11 cellular contexts compared by ENCODE assay signal in genomic region chr18:48943333-48943732, GRCh38. TPM values are rescaled to one million over a fixed set of nuclear protein-coding genes. Genes with fewer than 3 reads are reported as not detected.
DNase-seq lines count a peak whose midpoint lies in the region; ATAC-seq and TF ChIP-seq lines count a peak whose summit lies in the region.
"Had no signal": no experiment of that assay in that cellular context is flagged by ENCODE, and none has a peak within 500 bp of the region (broad histone marks: within the 10 kb centered on the region; RNA-seq: fewer than 3 reads in every experiment).

No MANE protein-coding gene starts in this region.

- H2AK5ac ChIP-seq in mesenchymal stem cell (ENCODE audit: low read length, severe bottlenecking) = peak overlapping the region; percentile 42

- no peaks in the 10 kb centered on the region for H3K79me1 ChIP-seq in mesenchymal stem cell (replicated peaks; ENCODE audit: low read length, poor library complexity, severe bottlenecking)

- H2AFZ ChIP-seq in mesenchymal stem cell (ENCODE audit: low read depth, low read length) = no peak overlapping the region

- in situ Hi-C loops in transverse colon (cut with MboI; ENCODE audit: low pct_ligation_motif_present in 1 of 4, low pct_unique_long_range_greater_than_20kb in 1 of 4, low sequenced_read_pairs in 3 of 4) = no loop called here

- DNase-seq in cardiac muscle cell (ENCODE audit: low read depth in 1 of 2, low spot score in 1 of 2) = no peak
- no peak for DNase-seq in left cardiac atrium
- no peak for DNase-seq in body of pancreas
- no peak for DNase-seq in mesenchymal stem cell
- no peak for DNase-seq in transverse colon
- DNase-seq in NK-92 treated with Interleukin-12 subunit alpha and Interleukin-12 subunit beta, amount 100 ng/mL, for 24 hours (lab: John Stamatoyannopoulos, UW) = no peak
- no peak for DNase-seq in SK-N-DZ (ENCODE audit: low spot score)
- DNase-seq: amygdala, DMS153, NCI-H1105 treated with DMSO at 0.1 percent for 48 hours had no signal

- peak overlapping the region; percentile 15 for H4K91ac ChIP-seq in mesenchymal stem cell (ENCODE audit: low read length)

- ATAC-seq in left cardiac atrium (no peak), body of pancreas (no peak), HG03457 (IDR thresholded peaks at IDR 0.05; ENCODE audit: unreplicated experiment) (no peak)

- no peak overlapping the region for H3K4me2 ChIP-seq in mesenchymal stem cell (ENCODE audit: low read length, poor library complexity, severe bottlenecking)

- H3K9me3 ChIP-seq in cardiac muscle cell (ENCODE audit: low read depth) = no peaks in the 10 kb centered on the region
- no peaks in the 10 kb centered on the region for H3K9me3 ChIP-seq in body of pancreas
- H3K9me3 ChIP-seq in mesenchymal stem cell (ENCODE audit: control insufficient read depth, low read length) = no peaks in the 10 kb centered on the region
- H3K9me3 ChIP-seq in transverse colon = no peaks in the 10 kb centered on the region

- no peak overlapping the region for H2BK12ac ChIP-seq in mesenchymal stem cell (ENCODE audit: low read length in 2 of 2)

- H3K4me1 ChIP-seq in cardiac muscle cell (ENCODE audit: low read depth) = peaks cover 92% of the 10 kb centered on the region
- peaks cover 95% of the 10 kb centered on the region for H3K4me1 ChIP-seq in body of pancreas
- H3K4me1 ChIP-seq in mesenchymal stem cell (ENCODE audit: control insufficient read depth, insufficient read depth, low read depth, low read length) = peaks cover 57% of the 10 kb centered on the region
- H3K4me1 ChIP-seq in transverse colon = peaks cover 73 to 100% (median 98%) of the 10 kb centered on the region in 4 donors

- H3K23ac ChIP-seq in mesenchymal stem cell (ENCODE audit: low read length in 2 of 2) = no peak overlapping the region

- peaks cover 22% of the 10 kb centered on the region for H3K36me3 ChIP-seq in cardiac muscle cell
- H3K36me3 ChIP-seq in body of pancreas (replicated peaks in 1 of 2; ENCODE audit: insufficient read depth in 1 of 2, low read depth in 2 of 2) = no peaks in the 10 kb centered on the region
- H3K36me3 ChIP-seq in mesenchymal stem cell (ENCODE audit: control insufficient read depth in 1 of 2, insufficient read depth in 2 of 2, low read depth in 1 of 2, low read length in 2 of 2) = peaks cover 37 to 80% of the 10 kb centered on the region in 2 experiments
- H3K36me3 ChIP-seq in transverse colon = no peaks in the 10 kb centered on the region

- intact Hi-C loops in left cardiac atrium (cut with DNase I) = loop anchor here (10.0 kb wide), 3 partner anchors 169 to 259 kb away; no protein-coding TSS in a partner anchor
- intact Hi-C loops in body of pancreas (cut with DNase I) = no loop called here
- intact Hi-C loops in transverse colon (cut with DNase I; ENCODE audit: low total_unique reads) = loop anchor here (10.0 kb wide), 1 partner anchor 159 kb away; no protein-coding TSS in a partner anchor

- H3K14ac ChIP-seq in mesenchymal stem cell (ENCODE audit: low read length in 2 of 2) = no peak overlapping the region

- peak overlapping the region; percentile 95 for H3K9ac ChIP-seq in mesenchymal stem cell (ENCODE audit: low read length)

- peak overlapping the region; percentile 41 to 51 for H3K18ac ChIP-seq in mesenchymal stem cell (ENCODE audit: low read depth in 1 of 2, low read length in 2 of 2)

- TF ChIP-seq EP300 in transverse colon (IDR thresholded peaks at IDR 0.05; ENCODE audit: low read depth) = no peak

- TF ChIP-seq CTCF in cardiac muscle cell (IDR thresholded peaks at IDR 0.05; ENCODE audit: low read depth, low read length) (no peak), body of pancreas (IDR thresholded peaks at IDR 0.05) (no peak), transverse colon (IDR thresholded peaks at IDR 0.05) (no peak)

- H3K27me3 ChIP-seq in cardiac muscle cell (no peaks in the 10 kb centered on the region), body of pancreas (no peaks in the 10 kb centered on the region), mesenchymal stem cell (ENCODE audit: control insufficient read depth in 1 of 2, insufficient read depth in 1 of 2, low read length in 2 of 2) (no peaks in the 10 kb centered on the region), transverse colon (no peaks in the 10 kb centered on the region)

- H3K27ac ChIP-seq in cardiac muscle cell (peak overlapping the region; percentile 96), body of pancreas (peak overlapping the region; percentile 60 to 78 (median 68)), mesenchymal stem cell (ENCODE audit: low read length, poor library complexity, severe bottlenecking) (peak overlapping the region; percentile 91), transverse colon (peak overlapping the region; percentile 92 to 100 (median 98))

- no peak overlapping the region for H3K4ac ChIP-seq in mesenchymal stem cell (ENCODE audit: low read depth in 1 of 2, low read length in 2 of 2)

- 64 to 84% methylated on average over 2 to 7 of the region's 7 CpGs for WGBS in body of pancreas, 2 donors
- 92% methylated on average over 7 of the region's 7 CpGs for WGBS in mesenchymal stem cell
- 79% methylated on average over 7 of the region's 7 CpGs; no CpG with 5 or more reads in 1 of the 2 donors for WGBS in transverse colon (ENCODE audit: low coverage in 1 of 2), 2 donors

- TF ChIP-seq POLR2A in body of pancreas (IDR thresholded peaks at IDR 0.05) = no peak
- TF ChIP-seq POLR2A in transverse colon (IDR thresholded peaks at IDR 0.05) = no peak

- H2BK120ac ChIP-seq in mesenchymal stem cell (ENCODE audit: low read depth, low read length) = no peak overlapping the region

- H2BK15ac ChIP-seq in mesenchymal stem cell (ENCODE audit: low read depth, poor library complexity, severe bottlenecking) = no peak overlapping the region

- no peak overlapping the region for H4K8ac ChIP-seq in mesenchymal stem cell (ENCODE audit: low read length)

- H2BK5ac ChIP-seq in mesenchymal stem cell (ENCODE audit: low read depth, low read length, poor library complexity, severe bottlenecking) = peak overlapping the region; percentile 83

- H3K4me3 ChIP-seq in cardiac muscle cell = no peak overlapping the region
- H3K4me3 ChIP-seq in body of pancreas = no peak overlapping the region
- peak overlapping the region in 1 of 2 experiments; percentile 41 for H3K4me3 ChIP-seq in mesenchymal stem cell (ENCODE audit: insufficient read depth in 1 of 2, low read depth in 1 of 2, low read length in 2 of 2)
- H3K4me3 ChIP-seq in transverse colon = no peak overlapping the region

RNA-seq across cellular contexts. Expression of gene SMAD7, which starts 7.4 kb away (rescaled TPM):
- total RNA-seq in cardiac muscle cell (93.1 and 129 TPM in 2 replicates), left cardiac atrium (10 to 100 TPM; 17.1 to 49.0 TPM), body of pancreas (10 to 100 TPM; 23.3 to 44.5 TPM), transverse colon (100 to 1,000 TPM in 1 of 4 donors, 10 to 100 TPM in 3; 76.0 to 199 (median 77.1) TPM)
- 60.1 and 80.8 TPM in 2 replicates for polyA plus RNA-seq in cardiac muscle cell
- 9.6 TPM for polyA plus RNA-seq in mesenchymal stem cell (2013, experiment 1 of 2)
- 9.9 TPM for polyA plus RNA-seq in mesenchymal stem cell (2013, experiment 2 of 2)
- 9.8 and 14.5 TPM in 2 replicates for polyA plus RNA-seq in SK-N-DZ (2014; cell fraction: cytosol; rRNA removed)
- polyA plus RNA-seq in SK-N-DZ (2014; cell fraction: nucleus; rRNA removed) = 6.3 and 6.9 TPM in 2 replicates
